ENCODE assay signal across 8 cellular contexts in the genomic region with DNA sequence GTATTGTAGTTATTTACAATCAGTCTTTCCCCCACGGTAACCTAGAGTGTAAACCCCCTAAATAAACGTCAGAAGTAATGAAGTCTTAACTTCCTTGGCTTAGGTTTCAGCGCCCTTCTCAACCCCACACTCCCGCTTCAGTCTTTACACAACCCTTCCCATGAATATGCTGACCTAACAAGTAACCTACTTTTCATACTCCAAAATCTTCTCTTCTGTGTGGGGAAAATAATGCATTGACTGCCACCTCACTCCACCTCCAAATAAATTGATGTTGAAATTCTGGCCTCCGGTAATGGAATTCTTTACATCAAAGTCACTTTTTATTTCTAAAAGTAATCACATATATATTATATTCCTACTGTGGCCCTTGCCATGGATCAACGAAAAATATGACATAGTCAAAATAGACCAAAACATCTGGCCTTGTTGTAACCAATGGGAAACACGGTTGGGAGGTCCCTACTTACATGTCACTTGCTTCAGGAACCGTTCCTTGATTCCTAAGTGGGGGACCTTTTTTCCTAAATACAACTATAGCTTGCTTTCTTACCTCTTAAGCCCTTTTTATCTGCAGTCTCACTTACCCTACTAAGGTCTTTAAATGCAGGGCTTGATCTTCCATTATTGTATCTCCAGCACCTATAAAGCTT. TPM values are rescaled to one million over a fixed set of nuclear protein-coding genes. Genes with fewer than 3 reads are reported as not detected.
A peak's percentile ranks its signal among the peaks of the same experiment; 100 is the strongest.
DNase-seq lines count a peak whose midpoint lies in the region; ATAC-seq and TF ChIP-seq lines count a peak whose summit lies in the region.

No MANE protein-coding gene starts in this region.

- TF ChIP-seq CTCF in AG10803 (conservative IDR thresholded peaks at IDR 0.05; ENCODE audit: low read length): no peak
- TF ChIP-seq CTCF in HFFc6 (IDR thresholded peaks at IDR 0.05): no peak
- TF ChIP-seq CTCF in left lung (IDR thresholded peaks at IDR 0.05): no peak
- TF ChIP-seq CTCF in ovary (IDR thresholded peaks at IDR 0.05): no peak

- H3K27ac ChIP-seq in left lung: peak overlapping the region; percentile 97 to 99
- H3K27ac ChIP-seq in ovary: no peak overlapping the region

- no peak for TF ChIP-seq POLR2A in ovary (IDR thresholded peaks at IDR 0.05)

- no peaks in the 10 kb centered on the region for H3K9me3 ChIP-seq in left lung
- no peaks in the 10 kb centered on the region for H3K9me3 ChIP-seq in ovary

- WGBS in ovary, 3 donors: 13 to 18% (median 13%) methylated on average over 8 of the region's 8 CpGs

- peaks cover 0 to 37% of the 10 kb centered on the region in 2 donors for H3K4me1 ChIP-seq in left lung
- H3K4me1 ChIP-seq in ovary (ENCODE audit: insufficient read depth): peaks cover 4% of the 10 kb centered on the region

- H3K4me3 ChIP-seq in AG10803 (ENCODE audit: low read length): peak overlapping the region; percentile 77
- H3K4me3 ChIP-seq in left lung: peak overlapping the region; percentile 89 to 93
- H3K4me3 ChIP-seq in ovary: no peak overlapping the region

- H3K9me3 Mint-ChIP-seq in HFFc6: no peaks in the 10 kb centered on the region
- H3K9me3 Mint-ChIP-seq in activated naive CD4-positive, alpha-beta T cell treated with anti-CD3 and anti-CD28 coated beads, Interleukin-2, amount 50 U/mL, for 72 hours: no peaks in the 10 kb centered on the region

- DNase-seq in AG10803 (ENCODE audit: low read depth): no peak
- DNase-seq in HFFc6: no peak
- no peak for DNase-seq in activated naive CD4-positive, alpha-beta T cell treated with anti-CD3 and anti-CD28 coated beads, Interleukin-2, amount 50 U/mL, for 72 hours (ENCODE audit: low spot score in 2 of 2)
- DNase-seq in left lung: no peak
- no peak for DNase-seq in NCI-H2029 treated with DMSO at 0.1 percent for 48 hours (lab: John Stamatoyannopoulos, UW)
- DNase-seq in NCI-H2196 treated with DMSO at 0.1 percent for 48 hours (lab: John Stamatoyannopoulos, UW; ENCODE audit: unreplicated experiment): no peak
- DNase-seq in ovary: no peak

- H3K27me3 Mint-ChIP-seq in HFFc6 (ENCODE audit: insufficient read depth): no peaks in the 10 kb centered on the region

- peak overlapping the region; percentile 93 for H3K27ac Mint-ChIP-seq in HFFc6
- peak overlapping the region; percentile 95 to 100 for H3K27ac Mint-ChIP-seq in activated naive CD4-positive, alpha-beta T cell treated with anti-CD3 and anti-CD28 coated beads, Interleukin-2, amount 50 U/mL, for 72 hours

- no peaks in the 10 kb centered on the region for H3K36me3 ChIP-seq in left lung
- no peaks in the 10 kb centered on the region for H3K36me3 ChIP-seq in ovary

- peak overlapping the region; percentile 93 for H3K4me3 Mint-ChIP-seq in HFFc6

- intact Hi-C loops in left lung (cut with DNase I) (no loop called here), ovary (cut with DNase I) (no loop called here)

- no peak for ATAC-seq in activated naive CD4-positive, alpha-beta T cell treated with anti-CD3 and anti-CD28 coated beads, Interleukin-2, amount 50 U/mL, for 72 hours
- ATAC-seq in left lung: no peak
- no peak for ATAC-seq in GM21737 (IDR thresholded peaks at IDR 0.05; ENCODE audit: unreplicated experiment)

- peaks cover 4% of the 10 kb centered on the region; the same call in 1 of the 2 replicates for H3K36me3 Mint-ChIP-seq in HFFc6 (ENCODE audit: low read depth)
- H3K36me3 Mint-ChIP-seq in activated naive CD4-positive, alpha-beta T cell treated with anti-CD3 and anti-CD28 coated beads, Interleukin-2, amount 50 U/mL, for 72 hours: peaks cover 11 to 13% of the 10 kb centered on the region in 2 donors

- no peaks in the 10 kb centered on the region for H3K27me3 ChIP-seq in left lung
- no peaks in the 10 kb centered on the region for H3K27me3 ChIP-seq in ovary

- TF ChIP-seq EP300 in ovary (IDR thresholded peaks at IDR 0.05): no peak

- peaks cover 75% of the 10 kb centered on the region for H3K4me1 Mint-ChIP-seq in HFFc6 (ENCODE audit: low read depth)

RNA-seq across cellular contexts. Expression of gene GEN1, which starts 1.0 kb away (rescaled TPM):
- total RNA-seq in HFFc6 (2021; fragmentation: NEBNext Ultra II Directional; extraction: Animal tissue kit (Norgen Biotek cat#: 25700)): 10 to 100 TPM in 5 of 6 experiments, 1 to 10 TPM in 1; 9.8 to 16.5 (median 13.1) TPM
- 10 to 100 TPM; 17.9 to 31.5 TPM for total RNA-seq in activated naive CD4-positive, alpha-beta T cell treated with anti-CD3 and anti-CD28 coated beads, Interleukin-2, amount 50 U/mL, for 72 hours
- 1 to 10 TPM; 7.5 to 9.6 TPM for total RNA-seq in left lung
- 1 to 10 TPM; 1.0 to 4.7 (median 2.3) TPM for total RNA-seq in ovary
- polyA plus RNA-seq in ovary: 1 to 10 TPM in 1 of 2 donors, under 1 TPM in 1; 0.77 to 2.8 TPM

RNA-seq across cellular contexts. Expression of gene SMC6, which starts 1.3 kb away (rescaled TPM):
- total RNA-seq in HFFc6 (2021; fragmentation: NEBNext Ultra II Directional; extraction: Animal tissue kit (Norgen Biotek cat#: 25700)): 10 to 100 TPM; 13.4 to 17.6 (median 16.6) TPM
- total RNA-seq in activated naive CD4-positive, alpha-beta T cell treated with anti-CD3 and anti-CD28 coated beads, Interleukin-2, amount 50 U/mL, for 72 hours: 10 to 100 TPM; 24.8 to 26.4 TPM
- total RNA-seq in left lung (10 to 100 TPM; 18.5 to 19.9 TPM), ovary (10 to 100 TPM; 10.2 to 16.8 (median 13.2) TPM)
- 10 to 100 TPM in 1 of 2 donors, 1 to 10 TPM in 1; 6.6 to 12.3 TPM for polyA plus RNA-seq in ovary

Comparison
In these comparisons a context has a peak if more than half of its experiments do, and no peak if none do; other contexts are left out.
1. H3K27ac ChIP-seq: peak in left lung (2 of 2); none in ovary (0 of 2).